ENCODE assay signal across 14 cellular contexts in genomic region chr3:34008191-34008590, GRCh38.
DNase-seq lines count a peak whose midpoint lies in the region; ATAC-seq, FAIRE-seq and TF ChIP-seq lines count a peak whose summit lies in the region.
"Had no signal": no experiment of that assay in that cellular context is flagged by ENCODE, and none has a peak within 500 bp of the region (broad histone marks: within the 10 kb centered on the region; RNA-seq: fewer than 3 reads in every experiment).

No MANE protein-coding gene starts in this region.

- H3K4me1 ChIP-seq in GM23338 (ENCODE audit: insufficient read depth): peaks cover 18% of the 10 kb centered on the region

- no peaks in the 10 kb centered on the region for H3K27me3 Mint-ChIP-seq in GM23338 (ENCODE audit: insufficient read depth, low read depth, poor library complexity)
- no peaks in the 10 kb centered on the region for H3K27me3 Mint-ChIP-seq in glutamatergic neuron (ENCODE audit: unreplicated experiment)
- H3K27me3 Mint-ChIP-seq: stimulated activated naive CD8-positive, alpha-beta T cell treated with anti-CD3 and anti-CD28 coated beads, Interleukin-15, Interleukin-2, amounts not matched to agents 100 ng/mL and 50 ng/mL, for 24 hours had no signal

- H3K9me3 Mint-ChIP-seq in GM23338 (no peaks in the 10 kb centered on the region), glutamatergic neuron (ENCODE audit: unreplicated experiment) (no peaks in the 10 kb centered on the region)
- H3K9me3 Mint-ChIP-seq: naive thymus-derived CD8-positive, alpha-beta T cell; stimulated activated naive CD8-positive, alpha-beta T cell treated with anti-CD3 and anti-CD28 coated beads, Interleukin-15, Interleukin-2, amounts not matched to agents 100 ng/mL and 50 ng/mL, for 24 hours had no signal

- ATAC-seq in GM23338: peak; percentile 85
- ATAC-seq: naive thymus-derived CD8-positive, alpha-beta T cell had no signal

- H3K27ac ChIP-seq in GM23338 (ENCODE audit: low read depth): no peak overlapping the region
- H3K27ac ChIP-seq: epithelial cell of prostate had no signal

- peak; percentile 10 for DNase-seq in ACHN
- peak; percentile 39 for DNase-seq in GM23338 (ENCODE audit: low spot score)
- peak; percentile 70 for DNase-seq in NB4 (ENCODE audit: low read depth)
- peak; percentile 28 for DNase-seq in glutamatergic neuron
- DNase-seq in GOT3 (lab: John Stamatoyannopoulos, UW): no peak
- DNase-seq in NCI-H446 (lab: John Stamatoyannopoulos, UW): no peak
- DNase-seq in GM19239 (ENCODE audit: insufficient read length, low spot score): no peak
- no peak for DNase-seq in posterior vena cava (ENCODE audit: low spot score)
- DNase-seq: AML-193; anterior cingulate cortex; naive thymus-derived CD8-positive, alpha-beta T cell had no signal

- H3K4me3 Mint-ChIP-seq in GM23338 (no peak overlapping the region), glutamatergic neuron (ENCODE audit: unreplicated experiment) (no peak overlapping the region)
- H3K4me3 Mint-ChIP-seq: naive thymus-derived CD8-positive, alpha-beta T cell; stimulated activated naive CD8-positive, alpha-beta T cell treated with anti-CD3 and anti-CD28 coated beads, Interleukin-15, Interleukin-2, amounts not matched to agents 100 ng/mL and 50 ng/mL, for 24 hours had no signal

- H3K4me3 ChIP-seq in GM23338 (no peak overlapping the region), NB4 (ENCODE audit: low read depth, low read length) (no peak overlapping the region)

- no peaks in the 10 kb centered on the region for H4K20me1 ChIP-seq in GM23338 (replicated peaks; ENCODE audit: insufficient read depth)

- 0 out of 2 replicates have a peak, but pooled peaks cover 3% of the 10 kb centered on the region for H3K9me2 ChIP-seq in GM23338 (ENCODE audit: insufficient read depth)

- H2AFZ ChIP-seq in GM23338: peak overlapping the region; percentile 29

- H3K27ac Mint-ChIP-seq in GM23338 (peak overlapping the region; percentile 26; the same call in 1 of the 2 replicates), glutamatergic neuron (ENCODE audit: unreplicated experiment) (peak overlapping the region; percentile 6)
- H3K27ac Mint-ChIP-seq: stimulated activated naive CD8-positive, alpha-beta T cell treated with anti-CD3 and anti-CD28 coated beads, Interleukin-15, Interleukin-2, amounts not matched to agents 100 ng/mL and 50 ng/mL, for 24 hours had no signal

- intact Hi-C loops in posterior vena cava (cut with DNase I): no loop called here

- H3F3A ChIP-seq in GM23338 (replicated peaks; ENCODE audit: low read depth): no peaks in the 10 kb centered on the region

- H3K4me1 Mint-ChIP-seq in GM23338: peaks cover 17% of the 10 kb centered on the region
- H3K4me1 Mint-ChIP-seq in glutamatergic neuron (ENCODE audit: low read depth, unreplicated experiment): peaks cover 9% of the 10 kb centered on the region

- H3K36me3 Mint-ChIP-seq in GM23338 (ENCODE audit: low read depth): no peaks in the 10 kb centered on the region
- no peaks in the 10 kb centered on the region for H3K36me3 Mint-ChIP-seq in glutamatergic neuron (ENCODE audit: unreplicated experiment)
- H3K36me3 Mint-ChIP-seq: naive thymus-derived CD8-positive, alpha-beta T cell had no signal

- no peak for FAIRE-seq in GM19239 (lab: Jason Lieb, UNC)
- FAIRE-seq: keratinocyte had no signal

- H3K79me2 ChIP-seq in GM23338 (replicated peaks; ENCODE audit: insufficient read depth): no peaks in the 10 kb centered on the region

- H3K36me3 ChIP-seq in GM23338 (ENCODE audit: insufficient read depth): no peaks in the 10 kb centered on the region

- TF ChIP-seq CTCF in GM23338 (conservative IDR thresholded peaks at IDR 0.05; ENCODE audit: low read depth in 2 of 2) (no peak), NB4 (IDR thresholded peaks at IDR 0.05; ENCODE audit: low read depth, low read length) (no peak), glutamatergic neuron (IDR thresholded peaks at IDR 0.05; ENCODE audit: partially characterized antibody, unreplicated experiment) (no peak)

- no peaks in the 10 kb centered on the region for H3K27me3 ChIP-seq in GM23338 (ENCODE audit: insufficient read depth)

- no peak for TF ChIP-seq POLR2A in NB4 (IDR thresholded peaks at IDR 0.05; ENCODE audit: extremely low read depth, insufficient read length)

- in situ Hi-C loops in ACHN (cut with HindIII; ENCODE audit: low pct_ligation_motif_present, low pct_unique_long_range_greater_than_20kb, low sequenced_read_pairs): no loop called here

- H3K4me2 ChIP-seq in GM23338: peak overlapping the region; percentile 60; the same call in 1 of the 2 replicates

TF ChIP-seq in GM23338, 12 proteins besides CTCF, POLR2A, EP300 and RAD21 (continues in another document):
- TF ChIP-seq STAT1 (IDR thresholded peaks at IDR 0.05; ENCODE audit: unreplicated experiment) (no peak), EZH2 (IDR thresholded peaks at IDR 0.05; ENCODE audit: low read depth, unreplicated experiment) (no peak), ZNF331 (CRISPR knock-in tag; IDR thresholded peaks at IDR 0.05; ENCODE audit: low read depth) (no peak)
- TF ChIP-seq, protein P1, sequence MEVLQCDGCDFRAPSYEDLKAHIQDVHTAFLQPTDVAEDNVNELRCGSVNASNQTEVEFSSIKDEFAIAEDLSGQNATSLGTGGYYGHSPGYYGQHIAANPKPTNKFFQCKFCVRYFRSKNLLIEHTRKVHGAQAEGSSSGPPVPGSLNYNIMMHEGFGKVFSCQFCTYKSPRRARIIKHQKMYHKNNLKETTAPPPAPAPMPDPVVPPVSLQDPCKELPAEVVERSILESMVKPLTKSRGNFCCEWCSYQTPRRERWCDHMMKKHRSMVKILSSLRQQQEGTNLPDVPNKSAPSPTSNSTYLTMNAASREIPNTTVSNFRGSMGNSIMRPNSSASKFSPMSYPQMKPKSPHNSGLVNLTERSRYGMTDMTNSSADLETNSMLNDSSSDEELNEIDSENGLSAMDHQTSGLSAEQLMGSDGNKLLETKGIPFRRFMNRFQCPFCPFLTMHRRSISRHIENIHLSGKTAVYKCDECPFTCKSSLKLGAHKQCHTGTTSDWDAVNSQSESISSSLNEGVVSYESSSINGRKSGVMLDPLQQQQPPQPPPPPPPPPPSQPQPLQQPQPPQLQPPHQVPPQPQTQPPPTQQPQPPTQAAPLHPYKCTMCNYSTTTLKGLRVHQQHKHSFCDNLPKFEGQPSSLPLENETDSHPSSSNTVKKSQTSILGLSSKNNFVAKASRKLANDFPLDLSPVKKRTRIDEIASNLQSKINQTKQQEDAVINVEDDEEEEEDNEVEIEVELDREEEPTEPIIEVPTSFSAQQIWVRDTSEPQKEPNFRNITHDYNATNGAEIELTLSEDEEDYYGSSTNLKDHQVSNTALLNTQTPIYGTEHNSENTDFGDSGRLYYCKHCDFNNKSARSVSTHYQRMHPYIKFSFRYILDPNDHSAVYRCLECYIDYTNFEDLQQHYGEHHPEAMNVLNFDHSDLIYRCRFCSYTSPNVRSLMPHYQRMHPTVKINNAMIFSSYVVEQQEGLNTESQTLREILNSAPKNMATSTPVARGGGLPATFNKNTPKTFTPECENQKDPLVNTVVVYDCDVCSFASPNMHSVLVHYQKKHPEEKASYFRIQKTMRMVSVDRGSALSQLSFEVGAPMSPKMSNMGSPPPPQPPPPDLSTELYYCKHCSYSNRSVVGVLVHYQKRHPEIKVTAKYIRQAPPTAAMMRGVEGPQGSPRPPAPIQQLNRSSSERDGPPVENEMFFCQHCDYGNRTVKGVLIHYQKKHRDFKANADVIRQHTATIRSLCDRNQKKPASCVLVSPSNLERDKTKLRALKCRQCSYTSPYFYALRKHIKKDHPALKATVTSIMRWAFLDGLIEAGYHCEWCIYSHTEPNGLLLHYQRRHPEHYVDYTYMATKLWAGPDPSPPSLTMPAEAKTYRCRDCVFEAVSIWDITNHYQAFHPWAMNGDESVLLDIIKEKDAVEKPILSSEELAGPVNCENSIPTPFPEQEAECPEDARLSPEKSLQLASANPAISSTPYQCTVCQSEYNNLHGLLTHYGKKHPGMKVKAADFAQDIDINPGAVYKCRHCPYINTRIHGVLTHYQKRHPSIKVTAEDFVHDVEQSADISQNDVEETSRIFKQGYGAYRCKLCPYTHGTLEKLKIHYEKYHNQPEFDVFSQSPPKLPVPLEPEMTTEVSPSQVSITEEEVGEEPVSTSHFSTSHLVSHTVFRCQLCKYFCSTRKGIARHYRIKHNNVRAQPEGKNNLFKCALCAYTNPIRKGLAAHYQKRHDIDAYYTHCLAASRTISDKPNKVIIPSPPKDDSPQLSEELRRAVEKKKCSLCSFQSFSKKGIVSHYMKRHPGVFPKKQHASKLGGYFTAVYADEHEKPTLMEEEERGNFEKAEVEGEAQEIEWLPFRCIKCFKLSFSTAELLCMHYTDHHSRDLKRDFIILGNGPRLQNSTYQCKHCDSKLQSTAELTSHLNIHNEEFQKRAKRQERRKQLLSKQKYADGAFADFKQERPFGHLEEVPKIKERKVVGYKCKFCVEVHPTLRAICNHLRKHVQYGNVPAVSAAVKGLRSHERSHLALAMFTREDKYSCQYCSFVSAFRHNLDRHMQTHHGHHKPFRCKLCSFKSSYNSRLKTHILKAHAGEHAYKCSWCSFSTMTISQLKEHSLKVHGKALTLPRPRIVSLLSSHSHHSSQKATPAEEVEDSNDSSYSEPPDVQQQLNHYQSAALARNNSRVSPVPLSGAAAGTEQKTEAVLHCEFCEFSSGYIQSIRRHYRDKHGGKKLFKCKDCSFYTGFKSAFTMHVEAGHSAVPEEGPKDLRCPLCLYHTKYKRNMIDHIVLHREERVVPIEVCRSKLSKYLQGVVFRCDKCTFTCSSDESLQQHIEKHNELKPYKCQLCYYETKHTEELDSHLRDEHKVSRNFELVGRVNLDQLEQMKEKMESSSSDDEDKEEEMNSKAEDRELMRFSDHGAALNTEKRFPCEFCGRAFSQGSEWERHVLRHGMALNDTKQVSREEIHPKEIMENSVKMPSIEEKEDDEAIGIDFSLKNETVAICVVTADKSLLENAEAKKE (CRISPR knock-in tag; IDR thresholded peaks at IDR 0.05): no peak

Comparison
In these comparisons a context has a peak if more than half of its experiments do, and no peak if none do; other contexts are left out.
1. DNase-seq: peak in ACHN (single experiment), GM23338 (single experiment), NB4 (single experiment) and glutamatergic neuron (single experiment); none in GOT3 (single experiment), NCI-H446 (0 of 2), GM19239 (single experiment) and posterior vena cava (single experiment).